In the genomic region with DNA sequence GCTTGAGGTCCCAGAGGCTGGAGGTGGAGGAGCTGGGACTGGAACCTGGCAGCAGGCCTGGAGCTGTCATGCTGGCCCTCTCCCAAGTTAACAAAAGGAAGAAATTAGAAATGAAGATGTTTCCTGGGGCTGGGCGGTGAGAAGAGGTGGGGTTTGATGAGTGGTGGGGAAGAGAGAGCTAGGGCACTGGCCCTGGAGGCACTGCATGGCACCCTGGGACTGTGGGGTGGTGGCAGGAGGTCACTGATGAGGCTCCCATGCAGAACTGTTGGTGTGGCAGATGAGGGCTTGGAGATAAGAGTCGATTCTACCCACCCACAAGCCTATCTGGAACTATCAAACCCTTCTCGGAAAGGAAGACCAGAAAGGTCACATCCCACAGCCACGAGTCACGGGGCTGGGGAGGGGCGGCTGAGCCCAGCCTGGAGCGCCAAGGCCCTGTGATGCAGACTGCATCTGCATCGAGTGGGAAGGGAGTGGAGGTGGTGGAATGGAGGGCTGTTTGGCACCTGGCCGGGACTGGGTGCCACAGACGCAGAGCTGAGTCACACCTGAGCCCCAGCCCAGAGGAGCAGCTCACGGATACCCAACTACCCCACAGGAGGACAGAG, we compare ENCODE assay signal across 8 cellular contexts. TPM values are rescaled to one million over a fixed set of nuclear protein-coding genes. Genes with fewer than 3 reads are reported as not detected.
DNase-seq lines count a peak whose midpoint lies in the region; ATAC-seq, FAIRE-seq and TF ChIP-seq lines count a peak whose summit lies in the region.

No MANE protein-coding gene starts in this region.

- H3K27me3 ChIP-seq in CD4-positive, alpha-beta memory T cell (ENCODE audit: insufficient read depth, low read length), result no peaks in the 10 kb centered on the region

- no peaks in the 10 kb centered on the region for H3K9me3 ChIP-seq in CD4-positive, alpha-beta memory T cell (ENCODE audit: control insufficient read depth in 1 of 2, low read length in 2 of 2)

- POLR2A ChIA-PET in CD4-positive, alpha-beta memory T cell (lab: Charles Lee; ENCODE audit: partially characterized antibody), result interaction anchor here (0.8 to 1.4 kb wide), 2 partner anchors 9 to 116 kb away, joined by 3 read pairs; no protein-coding TSS in a partner anchor

- no peaks in the 10 kb centered on the region for H3K27me3 Mint-ChIP-seq in CD4-positive, alpha-beta memory T cell
- no peaks in the 10 kb centered on the region for H3K27me3 Mint-ChIP-seq in natural killer cell treated with Interleukin-12 subunit alpha and Interleukin-12 subunit beta and Interleukin-15 and Interleukin-18, amount 100 ng/mL, for 72 hours

- peaks cover 18% of the 10 kb centered on the region for H3K4me1 ChIP-seq in CD4-positive, alpha-beta memory T cell (ENCODE audit: insufficient read depth, low read length)

- no peak for DNase-seq in CD4-positive, alpha-beta memory T cell
- DNase-seq in NCI-H2196 treated with DMSO at 0.1 percent for 48 hours (lab: John Stamatoyannopoulos, UW; ENCODE audit: unreplicated experiment), result peak; percentile 11
- peak; percentile 53 for DNase-seq in astrocyte of the hippocampus (ENCODE audit: low read depth, low spot score)
- DNase-seq in natural killer cell treated with Interleukin-12 subunit alpha and Interleukin-12 subunit beta and Interleukin-15 and Interleukin-18, amount 100 ng/mL, for 72 hours (ENCODE audit: low spot score), result no peak
- no peak for DNase-seq in GM12892 (ENCODE audit: insufficient read length)
- DNase-seq in GM13976 (ENCODE audit: low spot score), result no peak
- DNase-seq in NCI-H2171 treated with DMSO at 0.1 percent for 48 hours (lab: John Stamatoyannopoulos, UW), result no peak

- in situ Hi-C loops in GM13976 (cut with MboI; ENCODE audit: low sequenced_read_pairs, unreplicated experiment), result no loop called here

- TF ChIP-seq POLR2A in GM12892 (IDR thresholded peaks at IDR 0.05; ENCODE audit: low read depth, low read length), result no peak

- no peak for FAIRE-seq in GM12892 (lab: Jason Lieb, UNC)

- no peak overlapping the region for H3K4me3 ChIP-seq in CD4-positive, alpha-beta memory T cell (ENCODE audit: low read length in 2 of 2)

- H3K27ac ChIP-seq in CD4-positive, alpha-beta memory T cell (ENCODE audit: low read depth, low read length), result no peak overlapping the region

- H3K36me3 ChIP-seq in CD4-positive, alpha-beta memory T cell (ENCODE audit: insufficient read depth, low read length), result no peaks in the 10 kb centered on the region

- peaks cover 12 to 28% (median 22%) of the 10 kb centered on the region in 4 donors for H3K4me1 Mint-ChIP-seq in CD4-positive, alpha-beta memory T cell
- peaks cover 24 to 33% of the 10 kb centered on the region in 2 donors for H3K4me1 Mint-ChIP-seq in natural killer cell treated with Interleukin-12 subunit alpha and Interleukin-12 subunit beta and Interleukin-15 and Interleukin-18, amount 100 ng/mL, for 72 hours (ENCODE audit: low read depth in 2 of 2)

- ATAC-seq in natural killer cell treated with Interleukin-12 subunit alpha and Interleukin-12 subunit beta and Interleukin-15 and Interleukin-18, amount 100 ng/mL, for 72 hours, result peak; percentile 7 to 56
- no peak for ATAC-seq in GM19455 (IDR thresholded peaks at IDR 0.05; ENCODE audit: unreplicated experiment)

- intact Hi-C loops in CD4-positive, alpha-beta memory T cell (cut with micrococcal nuclease), result no loop called here

- H3K4me3 Mint-ChIP-seq in CD4-positive, alpha-beta memory T cell, result peak overlapping the region in 5 of 8 donors; percentile 9 to 45 (median 25)
- H3K4me3 Mint-ChIP-seq in natural killer cell treated with Interleukin-12 subunit alpha and Interleukin-12 subunit beta and Interleukin-15 and Interleukin-18, amount 100 ng/mL, for 72 hours, result peak overlapping the region; percentile 67

- H3K27ac Mint-ChIP-seq in CD4-positive, alpha-beta memory T cell, result peak overlapping the region; percentile 2 to 89 (median 65)
- peak overlapping the region; percentile 73 to 90 for H3K27ac Mint-ChIP-seq in natural killer cell treated with Interleukin-12 subunit alpha and Interleukin-12 subunit beta and Interleukin-15 and Interleukin-18, amount 100 ng/mL, for 72 hours

- CTCF ChIA-PET in CD4-positive, alpha-beta memory T cell (lab: Charles Lee; ENCODE audit: partially characterized antibody), result no interaction called here

- peaks cover 0 to 2% (median 0%) of the 10 kb centered on the region in 8 donors for H3K9me3 Mint-ChIP-seq in CD4-positive, alpha-beta memory T cell
- H3K9me3 Mint-ChIP-seq in natural killer cell treated with Interleukin-12 subunit alpha and Interleukin-12 subunit beta and Interleukin-15 and Interleukin-18, amount 100 ng/mL, for 72 hours, result no peaks in the 10 kb centered on the region

- H3K36me3 Mint-ChIP-seq in CD4-positive, alpha-beta memory T cell, result peaks cover 15 to 21% of the 10 kb centered on the region in 2 donors
- H3K36me3 Mint-ChIP-seq in natural killer cell treated with Interleukin-12 subunit alpha and Interleukin-12 subunit beta and Interleukin-15 and Interleukin-18, amount 100 ng/mL, for 72 hours, result no peaks in the 10 kb centered on the region

- no peak for TF ChIP-seq CTCF in GM13976 (IDR thresholded peaks at IDR 0.05; ENCODE audit: borderline replicate concordance, control extremely low read depth, extremely low read depth, insufficient read depth, missing control alignments)

RNA-seq across cellular contexts. Expression of a gene that starts 29.4 kb away (rescaled TPM):
- 10 to 100 TPM; 33.4 to 39.0 TPM for total RNA-seq in CD4-positive, alpha-beta memory T cell
- polyA plus RNA-seq in CD4-positive, alpha-beta memory T cell, result 10 to 100 TPM; 53.2 to 89.1 TPM
- total RNA-seq in natural killer cell treated with Interleukin-12 subunit alpha and Interleukin-12 subunit beta and Interleukin-15 and Interleukin-18, amount 100 ng/mL, for 72 hours, result 100 to 1,000 TPM; 109 to 158 TPM
- polyA plus RNA-seq in GM12892 (2012; ENCODE audit: missing spikeins), result 90.9 TPM

RNA-seq across cellular contexts. Expression of a gene that starts 29.6 kb away (rescaled TPM):
- total RNA-seq in CD4-positive, alpha-beta memory T cell, result 10 to 100 TPM; 10.5 to 10.7 TPM
- polyA plus RNA-seq in CD4-positive, alpha-beta memory T cell, result 1 to 10 TPM; 1.3 to 4.4 TPM
- 10 to 100 TPM in 1 of 2 donors, 1 to 10 TPM in 1; 7.1 to 12.0 TPM for total RNA-seq in natural killer cell treated with Interleukin-12 subunit alpha and Interleukin-12 subunit beta and Interleukin-15 and Interleukin-18, amount 100 ng/mL, for 72 hours
- polyA plus RNA-seq in GM12892 (2012; ENCODE audit: missing spikeins), result 6.0 TPM

Comparison
In these comparisons a context has a peak if more than half of its experiments do, and no peak if none do; other contexts are left out.
1. DNase-seq: peak in NCI-H2196 treated with DMSO at 0.1 percent for 48 hours (single experiment) and astrocyte of the hippocampus (single experiment); none in CD4-positive, alpha-beta memory T cell (0 of 5), natural killer cell treated with Interleukin-12 subunit alpha and Interleukin-12 subunit beta and Interleukin-15 and Interleukin-18, amount 100 ng/mL, for 72 hours (single experiment), GM12892 (single experiment), GM13976 (single experiment) and NCI-H2171 treated with DMSO at 0.1 percent for 48 hours (single experiment).